In the genomic region with DNA sequence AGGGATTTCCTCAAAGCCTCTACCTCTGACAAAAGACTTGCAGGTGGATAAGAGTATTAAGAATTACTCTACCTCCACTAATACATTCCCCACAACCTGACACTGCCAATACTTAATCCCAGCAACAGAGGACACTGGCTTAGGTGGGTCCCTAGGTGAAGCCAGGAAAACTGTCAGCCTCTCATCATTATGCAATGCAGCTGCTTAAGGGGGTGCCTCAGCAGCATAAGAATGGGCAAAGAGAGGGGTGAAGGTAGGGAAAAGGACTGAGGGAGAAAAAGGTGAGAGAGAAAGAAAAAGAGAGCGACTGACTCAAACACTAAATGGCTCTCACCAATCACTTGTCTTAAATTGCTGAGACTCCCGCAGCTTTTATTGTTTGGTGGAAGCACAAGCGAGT, we compare ENCODE assay signal across 2 cellular contexts.
TF ChIP-seq lines count a peak whose summit lies in the region.

No MANE protein-coding gene starts in this region.

TF ChIP-seq in GM23338, 12 proteins besides CTCF, POLR2A, EP300 and RAD21 (continued from another document):
- TF ChIP-seq STAT1 (IDR thresholded peaks at IDR 0.05; ENCODE audit: unreplicated experiment): no peak
- no peak for TF ChIP-seq POLR2AphosphoS5 (IDR thresholded peaks at IDR 0.05; ENCODE audit: low read depth)

TF ChIP-seq in WTC11, 78 proteins besides CTCF, POLR2A, EP300 and RAD21 (continued from another document):
- no peak for TF ChIP-seq ZNF317 (CRISPR knock-in tag; IDR thresholded peaks at IDR 0.05; ENCODE audit: borderline replicate concordance, low read depth)
- TF ChIP-seq, protein P1, sequence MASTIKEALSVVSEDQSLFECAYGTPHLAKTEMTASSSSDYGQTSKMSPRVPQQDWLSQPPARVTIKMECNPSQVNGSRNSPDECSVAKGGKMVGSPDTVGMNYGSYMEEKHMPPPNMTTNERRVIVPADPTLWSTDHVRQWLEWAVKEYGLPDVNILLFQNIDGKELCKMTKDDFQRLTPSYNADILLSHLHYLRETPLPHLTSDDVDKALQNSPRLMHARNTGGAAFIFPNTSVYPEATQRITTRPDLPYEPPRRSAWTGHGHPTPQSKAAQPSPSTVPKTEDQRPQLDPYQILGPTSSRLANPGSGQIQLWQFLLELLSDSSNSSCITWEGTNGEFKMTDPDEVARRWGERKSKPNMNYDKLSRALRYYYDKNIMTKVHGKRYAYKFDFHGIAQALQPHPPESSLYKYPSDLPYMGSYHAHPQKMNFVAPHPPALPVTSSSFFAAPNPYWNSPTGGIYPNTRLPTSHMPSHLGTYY (CRISPR knock-in tag; IDR thresholded peaks at IDR 0.05): no peak
- TF ChIP-seq CREB1 (CRISPR knock-in tag; IDR thresholded peaks at IDR 0.05): no peak
TF ChIP-seq in WTC11: peak in this region for 0.
